Comparison of ENCODE assay signal across 17 cellular contexts in genomic region chr1:7684861-7685635, GRCh38.
"Had no signal": no experiment of that assay in that cellular context is flagged by ENCODE, and none has a peak within 500 bp of the region (broad histone marks: within the 10 kb centered on the region; RNA-seq: fewer than 3 reads in every experiment).

No MANE protein-coding gene starts in this region.

- H3K4me2 ChIP-seq: SK-N-SH had no signal

- H3K9me3 ChIP-seq: SK-N-SH had no signal

- H3K9ac ChIP-seq: SK-N-SH had no signal

- ATAC-seq: Panc1, PC-3 had no signal

- DNase-seq: KBM-7, MV-4-11, NCI-H1048, NCI-H1105, NCI-H1417, NCI-H1436 treated with DMSO at 0.1 percent for 48 hours, NCI-H1694, NCI-H187 treated with DMSO at 0.1 percent for 48 hours, NCI-H2029 treated with DMSO at 0.1 percent for 48 hours, NCI-H2227 treated with DMSO at 0.1 percent for 48 hours, NCI-H510A, NCI-H774, PC-3, SHP77, SW 1271 had no signal
